ENCODE assay signal across 25 cellular contexts in the genomic region with DNA sequence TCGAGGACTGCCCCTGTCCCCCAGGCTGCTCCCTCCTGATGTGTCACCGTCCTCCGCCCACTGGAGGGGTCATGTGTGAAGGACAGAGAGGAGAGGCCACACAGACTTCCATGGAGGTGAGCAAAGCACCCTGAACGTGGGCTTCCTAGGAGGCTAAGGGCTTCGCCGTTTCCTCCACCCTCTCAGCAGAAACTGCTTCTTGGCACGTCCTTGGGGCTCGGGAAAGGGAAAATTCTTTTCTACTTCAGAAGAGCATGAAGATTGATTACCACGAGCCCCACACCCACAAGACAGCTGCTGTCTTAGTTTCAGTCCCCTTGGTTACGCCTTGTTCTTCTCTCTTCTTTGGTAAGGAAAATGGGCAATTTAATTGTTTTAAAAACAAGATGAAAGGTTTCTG.
"Had no signal": no experiment of that assay in that cellular context is flagged by ENCODE, and none has a peak within 500 bp of the region (broad histone marks: within the 10 kb centered on the region; RNA-seq: fewer than 3 reads in every experiment).

No MANE protein-coding gene starts in this region.

- DNase-seq: activated B cell treated with CpG ODN at 0.5 μM for 24 hours; activated CD4-positive, alpha-beta memory T cell treated with anti-CD3 and anti-CD28 coated beads for 36 hours; activated CD4-positive, alpha-beta T cell treated with anti-CD3 and anti-CD28 coated beads for 4 hours; activated naive CD4-positive, alpha-beta T cell treated with Interleukin-2 at 50 U/mL for 16 hours; activated naive CD8-positive, alpha-beta T cell treated with anti-CD3 and anti-CD28 coated beads, Interleukin-2, amount 10 ng/mL, durations not matched to agents 7 days and 5 days; effector CD4-positive, alpha-beta T cell; hippocampal formation; islet precursor cell; left colon; lower lobe of right lung; midbrain; right cardiac atrium; SK-N-SH; stimulated activated CD4-positive, alpha-beta T cell treated with anti-CD3 and anti-CD28 coated beads, Interleukin-4, amount 100 ng/mL, for 1 hour; stomach; T-helper 1 cell; T-helper 9 cell had no signal

- H3K36me3 ChIP-seq: lower lobe of right lung, prostate gland, stomach, thoracic aorta had no signal

- H3K27me3 Mint-ChIP-seq: activated B cell treated with CpG ODN at 0.5 μM for 24 hours; activated CD4-positive, alpha-beta memory T cell treated with anti-CD3 and anti-CD28 coated beads for 36 hours; activated naive CD8-positive, alpha-beta T cell treated with anti-CD3 and anti-CD28 coated beads, Interleukin-2, amount 10 ng/mL, durations not matched to agents 7 days and 5 days; central memory CD8-positive, alpha-beta T cell had no signal

- H3K27ac Mint-ChIP-seq: activated B cell treated with CpG ODN at 0.5 μM for 24 hours; activated CD4-positive, alpha-beta memory T cell treated with anti-CD3 and anti-CD28 coated beads for 36 hours; activated naive CD8-positive, alpha-beta T cell treated with anti-CD3 and anti-CD28 coated beads, Interleukin-2, amount 10 ng/mL, durations not matched to agents 7 days and 5 days; activated T-helper 2 cell treated with anti-CD3 and anti-CD28 coated beads, Interferon-gamma antibody, Interleukin-2, Interleukin-4, amounts not matched to agents 10 μg/mL and 5 μg/mL and 100 μg/mL, durations not matched to agents 14 hours and 24 hours and 36 hours had no signal

- H3K4me3 Mint-ChIP-seq: activated B cell treated with CpG ODN at 0.5 μM for 24 hours; activated CD4-positive, alpha-beta memory T cell treated with anti-CD3 and anti-CD28 coated beads for 36 hours; activated naive CD8-positive, alpha-beta T cell treated with anti-CD3 and anti-CD28 coated beads, Interleukin-2, amount 10 ng/mL, durations not matched to agents 7 days and 5 days; central memory CD8-positive, alpha-beta T cell; neural crest cell had no signal

- H3K9me3 ChIP-seq: esophagus muscularis mucosa, lower lobe of right lung, prostate gland, SK-N-SH, stomach, thoracic aorta had no signal

- H3K27ac ChIP-seq: coronary artery, esophagus muscularis mucosa, lower lobe of right lung, prostate gland, stomach, thoracic aorta had no signal

- H3K4me1 ChIP-seq: lower lobe of right lung had no signal

- H3K27me3 ChIP-seq: esophagus muscularis mucosa, stomach had no signal

- ATAC-seq: right cardiac atrium had no signal

- H3K9me3 Mint-ChIP-seq: activated B cell treated with CpG ODN at 0.5 μM for 24 hours; activated CD4-positive, alpha-beta memory T cell treated with anti-CD3 and anti-CD28 coated beads for 36 hours; activated naive CD8-positive, alpha-beta T cell treated with anti-CD3 and anti-CD28 coated beads, Interleukin-2, amount 10 ng/mL, durations not matched to agents 7 days and 5 days; activated T-helper 2 cell treated with anti-CD3 and anti-CD28 coated beads, Interferon-gamma antibody, Interleukin-2, Interleukin-4, amounts not matched to agents 10 μg/mL and 5 μg/mL and 100 μg/mL, durations not matched to agents 14 hours and 24 hours and 36 hours; central memory CD8-positive, alpha-beta T cell; neural crest cell had no signal

- H3K4me3 ChIP-seq: coronary artery, esophagus muscularis mucosa, lower lobe of right lung, prostate gland, smooth muscle cell, stomach, thoracic aorta had no signal

- H3K36me3 Mint-ChIP-seq: activated naive CD8-positive, alpha-beta T cell treated with anti-CD3 and anti-CD28 coated beads, Interleukin-2, amount 10 ng/mL, durations not matched to agents 7 days and 5 days had no signal
